Comparison of ENCODE assay signal across 8 cellular contexts in genomic region chr14:94423465-94424056, GRCh38. TPM values are rescaled to one million over a fixed set of nuclear protein-coding genes. Genes with fewer than 3 reads are reported as not detected.
DNase-seq lines count a peak whose midpoint lies in the region; ATAC-seq, FAIRE-seq and TF ChIP-seq lines count a peak whose summit lies in the region.

No MANE protein-coding gene starts in this region.

- H3K4me3 ChIP-seq in cardiac muscle cell, result no peak overlapping the region
- H3K4me3 ChIP-seq in prostate gland, result no peak overlapping the region

- H3K27ac ChIP-seq in cardiac muscle cell, result no peak overlapping the region
- H3K27ac ChIP-seq in prostate gland, result no peak overlapping the region

- no peaks in the 10 kb centered on the region for H3K36me3 ChIP-seq in cardiac muscle cell
- no peaks in the 10 kb centered on the region for H3K36me3 ChIP-seq in prostate gland

- 16% methylated on average over 13 of the region's 13 CpGs for whole genome bisulfite sequencing in prostate gland

- DNase-seq in D341Med (ENCODE audit: low spot score) (peak; percentile 62), H54 (ENCODE audit: insufficient read length, low spot score) (peak; percentile 60), NCI-H748 treated with DMSO at 0.1 percent for 48 hours (lab: John Stamatoyannopoulos, UW) (peak; percentile 38), cardiac muscle cell (ENCODE audit: low read depth in 1 of 2, low spot score in 1 of 2) (peak; percentile 80 to 87), prostate gland (ENCODE audit: low spot score) (peak; percentile 69), epidermal melanocyte (ENCODE audit: insufficient read length, low spot score) (no peak)

- peak overlapping the region; percentile 21 for H3K27ac Mint-ChIP-seq in activated T-helper 17 cell treated with anti-CD3 and anti-CD28 coated beads, Interleukin-2, amount 50 U/mL, for 72 hours

- peaks cover 5% of the 10 kb centered on the region for H3K9me3 Mint-ChIP-seq in activated T-helper 17 cell treated with anti-CD3 and anti-CD28 coated beads, Interleukin-2, amount 50 U/mL, for 72 hours

- TF ChIP-seq POLR2A in H54 (IDR thresholded peaks at IDR 0.05; ENCODE audit: low read depth, low read length) (no peak), prostate gland (IDR thresholded peaks at IDR 0.05) (no peak)

- H3K4me1 Mint-ChIP-seq in activated T-helper 17 cell treated with anti-CD3 and anti-CD28 coated beads, Interleukin-2, amount 50 U/mL, for 72 hours, result no peaks in the 10 kb centered on the region

- H3K4me3 Mint-ChIP-seq in activated T-helper 17 cell treated with anti-CD3 and anti-CD28 coated beads, Interleukin-2, amount 50 U/mL, for 72 hours, result peak overlapping the region; percentile 39

- intact Hi-C loops in prostate gland (cut with DNase I), result loop anchor here (5.0 kb wide), 1 partner anchor 69 kb away; no protein-coding TSS in a partner anchor

- peak; percentile 70 for ATAC-seq in activated T-helper 17 cell treated with anti-CD3 and anti-CD28 coated beads, Interleukin-2, amount 50 U/mL, for 72 hours (replicated peaks)
- ATAC-seq in GM19467 (IDR thresholded peaks at IDR 0.05; ENCODE audit: unreplicated experiment), result no peak

- H3K27me3 Mint-ChIP-seq in activated T-helper 17 cell treated with anti-CD3 and anti-CD28 coated beads, Interleukin-2, amount 50 U/mL, for 72 hours, result peaks cover 5% of the 10 kb centered on the region

- H3K36me3 Mint-ChIP-seq in activated T-helper 17 cell treated with anti-CD3 and anti-CD28 coated beads, Interleukin-2, amount 50 U/mL, for 72 hours (ENCODE audit: low read depth), result no peaks in the 10 kb centered on the region

- no peaks in the 10 kb centered on the region for H3K9me3 ChIP-seq in cardiac muscle cell (ENCODE audit: low read depth)
- H3K9me3 ChIP-seq in prostate gland, result no peaks in the 10 kb centered on the region

- H3K27me3 ChIP-seq in cardiac muscle cell, result peaks cover 8% of the 10 kb centered on the region
- no peaks in the 10 kb centered on the region for H3K27me3 ChIP-seq in prostate gland (replicated peaks; ENCODE audit: insufficient read depth)

- H3K4me1 ChIP-seq in cardiac muscle cell (ENCODE audit: low read depth), result no peaks in the 10 kb centered on the region
- H3K4me1 ChIP-seq in prostate gland (replicated peaks), result no peaks in the 10 kb centered on the region

- peak; percentile 82 for FAIRE-seq in H54 (lab: Jason Lieb, UNC)

- TF ChIP-seq CTCF in cardiac muscle cell (IDR thresholded peaks at IDR 0.05; ENCODE audit: low read depth, low read length) (peak; percentile 84), prostate gland (IDR thresholded peaks at IDR 0.05) (peak in 3 of 4 experiments; percentile 44 to 59 (median 49))

RNA-seq across cellular contexts. Expression of gene SERPINA11, which starts 29.0 kb away (rescaled TPM):
- total RNA-seq in activated T-helper 17 cell treated with anti-CD3 and anti-CD28 coated beads, Interleukin-2, amount 50 U/mL, for 72 hours, result not detected
- total RNA-seq in cardiac muscle cell, result not detected in 2 replicates
- polyA plus RNA-seq in cardiac muscle cell, result not detected in 2 replicates
- total RNA-seq in prostate gland, result not detected

RNA-seq across cellular contexts. Expression of gene SERPINA1, which starts 35.2 kb away (rescaled TPM):
- 100 to 1,000 TPM in 1 of 2 donors, 1 to 10 TPM in 1; 1.3 to 160 TPM for total RNA-seq in activated T-helper 17 cell treated with anti-CD3 and anti-CD28 coated beads, Interleukin-2, amount 50 U/mL, for 72 hours
- total RNA-seq in cardiac muscle cell (0.69 TPM in 1 of 2 replicates, not detected in the other), prostate gland (1 to 10 TPM; 4.9 to 9.8 TPM)
- polyA plus RNA-seq in cardiac muscle cell, result 2.6 TPM in 1 of 2 replicates, not detected in the other

RNA-seq across cellular contexts. Expression of gene SERPINA9, which starts 52.4 kb away (rescaled TPM):
- not detected for total RNA-seq in activated T-helper 17 cell treated with anti-CD3 and anti-CD28 coated beads, Interleukin-2, amount 50 U/mL, for 72 hours
- total RNA-seq in cardiac muscle cell (not detected in 2 replicates), prostate gland (not detected)
- not detected in 2 replicates for polyA plus RNA-seq in cardiac muscle cell

RNA-seq across cellular contexts. Expression of gene SERPINA2, which starts 57.1 kb away (rescaled TPM):
- under 1 TPM in 1 of 2 donors, not detected in 1; 0.29 TPM for total RNA-seq in activated T-helper 17 cell treated with anti-CD3 and anti-CD28 coated beads, Interleukin-2, amount 50 U/mL, for 72 hours
- total RNA-seq in cardiac muscle cell, result not detected in 2 replicates
- polyA plus RNA-seq in cardiac muscle cell, result not detected in 2 replicates
- total RNA-seq in prostate gland, result not detected
